6 cellular contexts compared by ENCODE assay signal in genomic region chr3:40477671-40478070, GRCh38. TPM values are rescaled to one million over a fixed set of nuclear protein-coding genes. Genes with fewer than 3 reads are reported as not detected.
A peak's percentile ranks its signal among the peaks of the same experiment; 100 is the strongest.
DNase-seq lines count a peak whose midpoint lies in the region; TF ChIP-seq lines count a peak whose summit lies in the region.

No MANE protein-coding gene starts in this region.

- H4K91ac ChIP-seq in neuronal stem cell (ENCODE audit: low read depth, low read length, poor library complexity): no peak overlapping the region

- no peak overlapping the region for H3K27ac ChIP-seq in HUES48 (ENCODE audit: low read depth, low read length)
- H3K27ac ChIP-seq in neuronal stem cell (replicated peaks; ENCODE audit: low read length): no peak overlapping the region

- H3K27me3 ChIP-seq in HUES48 (ENCODE audit: control insufficient read depth, insufficient read depth, low read length) (no peaks in the 10 kb centered on the region), neuronal stem cell (ENCODE audit: control insufficient read depth in 3 of 3, insufficient read depth in 3 of 3, low read depth in 1 of 3, low read length in 3 of 3) (peaks cover 0 to 6% (median 0%) of the 10 kb centered on the region in 3 experiments)

- H3K9me3 ChIP-seq in HUES48 (ENCODE audit: control insufficient read depth, insufficient read depth, low read length): no peaks in the 10 kb centered on the region
- no peaks in the 10 kb centered on the region for H3K9me3 ChIP-seq in neuronal stem cell (replicated peaks in 1 of 2; ENCODE audit: control insufficient read depth in 2 of 2, insufficient read depth in 1 of 2, low read depth in 1 of 2, low read length in 2 of 2)

- H3K23ac ChIP-seq in neuronal stem cell (ENCODE audit: low read depth, low read length, poor library complexity): no peak overlapping the region

- no peaks in the 10 kb centered on the region for H3K36me3 ChIP-seq in HUES48 (ENCODE audit: control insufficient read depth, insufficient read depth, low read length)
- peaks cover 0 to 5% of the 10 kb centered on the region in 2 donors for H3K36me3 ChIP-seq in neuronal stem cell (replicated peaks in 1 of 2; ENCODE audit: control insufficient read depth in 2 of 2, insufficient read depth in 2 of 2, low read length in 2 of 2)

- H2BK5ac ChIP-seq in neuronal stem cell (ENCODE audit: low read length): no peak overlapping the region

- no peak overlapping the region for H2BK15ac ChIP-seq in neuronal stem cell (ENCODE audit: low read length)

- no peak overlapping the region for H2BK120ac ChIP-seq in neuronal stem cell (ENCODE audit: low read depth, low read length)

- peak overlapping the region; percentile 83 for H2AFZ ChIP-seq in neuronal stem cell (ENCODE audit: low read length)

- peak overlapping the region; percentile 62 for H3K4me3 ChIP-seq in HUES48 (ENCODE audit: low read depth, low read length)
- H3K4me3 ChIP-seq in cardiac fibroblast (replicated peaks in 1 of 2; ENCODE audit: low read depth in 2 of 2, low read length in 2 of 2): peak overlapping the region; percentile 73 to 84
- peak overlapping the region in 1 of 2 donors; percentile 39 for H3K4me3 ChIP-seq in neuronal stem cell (ENCODE audit: low read length in 2 of 2)

- no peak overlapping the region for H2BK12ac ChIP-seq in neuronal stem cell (ENCODE audit: low read length)

- no peak overlapping the region for H2AK5ac ChIP-seq in neuronal stem cell (ENCODE audit: low read depth, low read length)

- no peaks in the 10 kb centered on the region for H3K79me1 ChIP-seq in neuronal stem cell (ENCODE audit: low read depth, low read length)

- no peak for TF ChIP-seq CTCF in cardiac fibroblast (IDR thresholded peaks at IDR 0.05; ENCODE audit: low read depth, low read length)

- whole genome bisulfite sequencing in neuronal stem cell (ENCODE audit: extremely low coverage in 2 of 2, insufficient read length in 2 of 2, insufficient replicate concordance in 1 of 2), 2 donors: no CpG with 5 or more reads among the region's 4 CpGs

- H3K4me2 ChIP-seq in neuronal stem cell (ENCODE audit: insufficient read depth, low read length, poor library complexity, severe bottlenecking): peak overlapping the region; percentile 58

- H3K14ac ChIP-seq in neuronal stem cell (ENCODE audit: low read length): no peak overlapping the region

- no peak overlapping the region for H3K4ac ChIP-seq in neuronal stem cell (ENCODE audit: low read length)

- H3K4me1 ChIP-seq in HUES48 (ENCODE audit: control insufficient read depth, insufficient read depth, low read length) (peaks cover 11% of the 10 kb centered on the region; the same call in 1 of the 2 replicates), neuronal stem cell (ENCODE audit: control insufficient read depth in 2 of 2, insufficient read depth in 1 of 2, low read depth in 1 of 2, low read length in 2 of 2) (peaks cover 0 to 4% of the 10 kb centered on the region in 2 donors)

- peak; percentile 11 to 16 for DNase-seq in cardiac fibroblast (ENCODE audit: low read depth in 2 of 2)
- DNase-seq in neuronal stem cell (ENCODE audit: low spot score): no peak
- no peak for DNase-seq in NCI-H524 (lab: John Stamatoyannopoulos, UW)
- no peak for DNase-seq in stimulated activated CD4-positive, alpha-beta T cell treated with anti-CD3 and anti-CD28 coated beads, Interleukin-4, amount 100 ng/mL, for 24 hours
- no peak for DNase-seq in kidney tubule cell (ENCODE audit: low spot score)

- H3K18ac ChIP-seq in neuronal stem cell (ENCODE audit: low read length): no peak overlapping the region

- H3K9ac ChIP-seq in HUES48 (ENCODE audit: low read depth, low read length) (no peak overlapping the region), neuronal stem cell (ENCODE audit: low read depth, low read length, poor library complexity) (peak overlapping the region; percentile 51)

- no peak overlapping the region for H4K8ac ChIP-seq in neuronal stem cell (ENCODE audit: low read depth, low read length)

RNA-seq across cellular contexts. Expression of gene ZNF619, which starts 0.7 kb away (rescaled TPM):
- 5.0 TPM for polyA plus RNA-seq in neuronal stem cell (2013, experiment 1 of 2)
- 5.1 TPM for polyA plus RNA-seq in neuronal stem cell (2013, experiment 2 of 2)

RNA-seq across cellular contexts. Expression of gene RPL14, which starts 20.5 kb away (rescaled TPM):
- 1,555 TPM for polyA plus RNA-seq in neuronal stem cell (2013, experiment 1 of 2)
- 1,586 TPM for polyA plus RNA-seq in neuronal stem cell (2013, experiment 2 of 2)

RNA-seq across cellular contexts. Expression of gene ZNF620, which starts 28.2 kb away (rescaled TPM):
- polyA plus RNA-seq in neuronal stem cell (2013, experiment 1 of 2): 12.8 TPM
- 12.4 TPM for polyA plus RNA-seq in neuronal stem cell (2013, experiment 2 of 2)

RNA-seq across cellular contexts. Expression of gene ZNF621, which starts 47.1 kb away (rescaled TPM):
- polyA plus RNA-seq in neuronal stem cell (2013, experiment 1 of 2): 15.0 TPM
- 15.7 TPM for polyA plus RNA-seq in neuronal stem cell (2013, experiment 2 of 2)

Comparison
In these comparisons a context has a peak if more than half of its experiments do, and no peak if none do; other contexts are left out.
1. DNase-seq: peak in cardiac fibroblast (2 of 2); none in neuronal stem cell (single experiment), NCI-H524 (0 of 2), stimulated activated CD4-positive, alpha-beta T cell treated with anti-CD3 and anti-CD28 coated beads, Interleukin-4, amount 100 ng/mL, for 24 hours (single experiment) and kidney tubule cell (single experiment).